Comparison of ENCODE assay signal across 13 cellular contexts in genomic region chr3:22121068-22121706, GRCh38.
DNase-seq lines count a peak whose midpoint lies in the region; ATAC-seq, FAIRE-seq and TF ChIP-seq lines count a peak whose summit lies in the region.
"Had no signal": no experiment of that assay in that cellular context is flagged by ENCODE, and none has a peak within 500 bp of the region (broad histone marks: within the 10 kb centered on the region; RNA-seq: fewer than 3 reads in every experiment).

No MANE protein-coding gene starts in this region.

- TF ChIP-seq CTCF in GM23338 (conservative IDR thresholded peaks at IDR 0.05; ENCODE audit: low read depth in 2 of 2): no peak

- H3K4me3 ChIP-seq in small intestine (ENCODE audit: low read depth in 1 of 2, low read length in 2 of 2) (no peak overlapping the region), GM23338 (no peak overlapping the region)
- H3K4me3 ChIP-seq: cardiac muscle cell had no signal

- H3K9me2 ChIP-seq in GM23338 (ENCODE audit: insufficient read depth): no peaks in the 10 kb centered on the region

- H3K27me3 ChIP-seq in small intestine (ENCODE audit: control insufficient read depth in 2 of 2, insufficient read depth in 2 of 2, low read length in 2 of 2) (no peaks in the 10 kb centered on the region), GM23338 (ENCODE audit: insufficient read depth) (no peaks in the 10 kb centered on the region)
- H3K27me3 ChIP-seq: cardiac muscle cell had no signal

- no peak for FAIRE-seq in small intestine (lab: Jason Lieb, UNC)

- no peaks in the 10 kb centered on the region for H3K4me1 ChIP-seq in small intestine (ENCODE audit: control insufficient read depth in 2 of 2, insufficient read depth in 1 of 2, low read depth in 1 of 2, low read length in 1 of 2)
- no peaks in the 10 kb centered on the region for H3K4me1 ChIP-seq in GM23338 (ENCODE audit: insufficient read depth)

- DNase-seq in NCI-H1417 (lab: John Stamatoyannopoulos, UW): peak in 2 of 3 experiments; percentile 15 to 54
- no peak for DNase-seq in NCI-H1417 treated with DMSO at 0.1 percent for 48 hours (lab: John Stamatoyannopoulos, UW)
- DNase-seq in small intestine: peak; percentile 62
- no peak for DNase-seq in stimulated activated CD8-positive, alpha-beta memory T cell treated with anti-CD3 and anti-CD28 coated beads, Interleukin-4, amount 100 ng/mL, for 48 hours
- DNase-seq in hepatic stellate cell (ENCODE audit: low spot score): no peak
- no peak for DNase-seq in GM23338 (ENCODE audit: low spot score)
- DNase-seq: activated effector memory CD4-positive, alpha-beta T cell treated with anti-CD3 and anti-CD28 coated beads, Interleukin-2, amount 50 U/mL, for 16 hours; immature natural killer cell; natural killer cell; NCI-H526 treated with DMSO at 0.1 percent for 48 hours had no signal

- H3F3A ChIP-seq in GM23338 (replicated peaks; ENCODE audit: low read depth): no peaks in the 10 kb centered on the region

- ATAC-seq in HG02678 (IDR thresholded peaks at IDR 0.05; ENCODE audit: unreplicated experiment): peak; percentile 70
- ATAC-seq in HG03520 (IDR thresholded peaks at IDR 0.05; ENCODE audit: unreplicated experiment): peak; percentile 54
- no peak for ATAC-seq in GM23338
- ATAC-seq: natural killer cell had no signal

- H3K27ac ChIP-seq in small intestine (ENCODE audit: low read depth in 1 of 2, low read length in 1 of 2): no peak overlapping the region
- no peak overlapping the region for H3K27ac ChIP-seq in GM23338 (ENCODE audit: low read depth)
- H3K27ac ChIP-seq: cardiac muscle cell had no signal

- 9 to 52% (median 32%) methylated on average over 5 of the region's 5 CpGs for WGBS in small intestine, 3 donors

- H3K27me3 Mint-ChIP-seq in GM23338 (ENCODE audit: insufficient read depth, low read depth, poor library complexity): no peaks in the 10 kb centered on the region

- H3K36me3 ChIP-seq in small intestine (ENCODE audit: control insufficient read depth in 2 of 2, insufficient read depth in 2 of 2, low read length in 2 of 2) (no peaks in the 10 kb centered on the region), GM23338 (ENCODE audit: insufficient read depth) (no peaks in the 10 kb centered on the region)
- H3K36me3 ChIP-seq: cardiac muscle cell had no signal

- H3K27ac Mint-ChIP-seq in GM23338: no peak overlapping the region
- H3K27ac Mint-ChIP-seq: immature natural killer cell, natural killer cell had no signal

- H3K79me2 ChIP-seq in GM23338 (replicated peaks; ENCODE audit: insufficient read depth): no peaks in the 10 kb centered on the region

- H2AFZ ChIP-seq in GM23338: no peak overlapping the region

- no peaks in the 10 kb centered on the region for H3K9me3 ChIP-seq in small intestine (ENCODE audit: control insufficient read depth, low read depth)

- no peaks in the 10 kb centered on the region for H3K36me3 Mint-ChIP-seq in GM23338 (ENCODE audit: low read depth)
- H3K36me3 Mint-ChIP-seq: immature natural killer cell, natural killer cell had no signal

- no peak overlapping the region for H3K4me3 Mint-ChIP-seq in GM23338
- H3K4me3 Mint-ChIP-seq: immature natural killer cell, natural killer cell had no signal

- H3K4me1 Mint-ChIP-seq in GM23338: peaks cover 3% of the 10 kb centered on the region; the same call in 2 of the 3 replicates
- H3K4me1 Mint-ChIP-seq: immature natural killer cell, natural killer cell had no signal

- H3K9me3 Mint-ChIP-seq in GM23338: no peaks in the 10 kb centered on the region

- no peaks in the 10 kb centered on the region for H4K20me1 ChIP-seq in GM23338 (replicated peaks; ENCODE audit: insufficient read depth)

- no peak overlapping the region for H3K4me2 ChIP-seq in GM23338

TF ChIP-seq in GM23338, 12 proteins besides CTCF, POLR2A, EP300 and RAD21:
- TF ChIP-seq CREB1 (CRISPR knock-in tag; IDR thresholded peaks at IDR 0.05; ENCODE audit: low read depth): no peak
- no peak for TF ChIP-seq JUNB (IDR thresholded peaks at IDR 0.05; ENCODE audit: unreplicated experiment)
- no peak for TF ChIP-seq NANOG (IDR thresholded peaks at IDR 0.05; ENCODE audit: borderline replicate concordance)
- no peak for TF ChIP-seq REST (IDR thresholded peaks at IDR 0.05; ENCODE audit: unreplicated experiment)
- TF ChIP-seq POLR2AphosphoS5 (IDR thresholded peaks at IDR 0.05; ENCODE audit: low read depth): no peak
- no peak for TF ChIP-seq ETS1 (IDR thresholded peaks at IDR 0.05)

Comparison
In these comparisons a context has a peak if more than half of its experiments do, and no peak if none do; other contexts are left out.
1. DNase-seq: peak in NCI-H1417 (2 of 3) and small intestine (single experiment); none in NCI-H1417 treated with DMSO at 0.1 percent for 48 hours (single experiment), stimulated activated CD8-positive, alpha-beta memory T cell treated with anti-CD3 and anti-CD28 coated beads, Interleukin-4, amount 100 ng/mL, for 48 hours (single experiment), hepatic stellate cell (single experiment) and GM23338 (single experiment).